25 cellular contexts compared by ENCODE assay signal in genomic region chr6:154440022-154440421, GRCh38.
"Had no signal": no experiment of that assay in that cellular context is flagged by ENCODE, and none has a peak within 500 bp of the region (broad histone marks: within the 10 kb centered on the region; RNA-seq: fewer than 3 reads in every experiment).

No MANE protein-coding gene starts in this region.

- H3K36me3 Mint-ChIP-seq: activated CD4-positive, alpha-beta memory T cell treated with anti-CD3 and anti-CD28 coated beads for 36 hours; activated naive CD8-positive, alpha-beta T cell treated with anti-CD3 and anti-CD28 coated beads, Interleukin-2, amount 10 ng/mL, durations not matched to agents 7 days and 5 days; natural killer cell had no signal

- DNase-seq: activated CD4-positive, alpha-beta memory T cell treated with anti-CD3 and anti-CD28 coated beads for 36 hours; activated CD4-positive, alpha-beta T cell treated with anti-CD3 and anti-CD28 coated beads for 48 hours; activated naive CD4-positive, alpha-beta T cell treated with anti-CD3 and anti-CD28 coated beads for 36 hours; activated naive CD8-positive, alpha-beta T cell treated with anti-CD3 and anti-CD28 coated beads, Interleukin-2, amount 10 ng/mL, durations not matched to agents 7 days and 5 days; activated T-cell treated with anti-CD3 and anti-CD28 coated beads, Interleukin-2, amount 50 U/mL, for 48 hours; amniotic stem cell; effector memory CD4-positive, alpha-beta T cell; gastrocnemius medialis; hypothalamus; left cardiac atrium; lower lobe of right lung; natural killer cell; ovary; stimulated activated CD4-positive, alpha-beta T cell treated with anti-CD3 and anti-CD28 coated beads, Interleukin-12 subunit alpha, Interleukin-12 subunit beta, amount 100 ng/mL, for 4 hours; stimulated activated CD4-positive, alpha-beta T cell treated with anti-CD3 and anti-CD28 coated beads, Interleukin-4, amount 100 ng/mL, for 4 hours; stimulated activated naive CD8-positive, alpha-beta T cell treated with anti-CD3 and anti-CD28 coated beads, Interleukin-15, Interleukin-2, amounts not matched to agents 100 U/mL and 50 U/mL, for 24 hours; T1000; thyroid gland; upper lobe of right lung had no signal

- H3K27me3 Mint-ChIP-seq: dendritic cell treated with granulocyte-macrophage colony-stimulating factor and Interleukin-4, amounts not matched to agents 40 ng/mL and 50 ng/mL, for 4 days had no signal

- H3K36me3 ChIP-seq: cardiac muscle cell, gastrocnemius medialis, neutrophil, ovary, prostate gland, thyroid gland, upper lobe of right lung had no signal

- H3K9me3 ChIP-seq: esophagus muscularis mucosa, gastrocnemius medialis, lower lobe of right lung, neutrophil, ovary, prostate gland, right atrium auricular region, thyroid gland, upper lobe of right lung had no signal

- H3K9me3 Mint-ChIP-seq: activated CD4-positive, alpha-beta memory T cell treated with anti-CD3 and anti-CD28 coated beads for 36 hours; activated naive CD4-positive, alpha-beta T cell treated with anti-CD3 and anti-CD28 coated beads for 36 hours; activated naive CD8-positive, alpha-beta T cell treated with anti-CD3 and anti-CD28 coated beads, Interleukin-2, amount 10 ng/mL, durations not matched to agents 7 days and 5 days; dendritic cell treated with granulocyte-macrophage colony-stimulating factor and Interleukin-4, amounts not matched to agents 40 ng/mL and 50 ng/mL, for 4 days; natural killer cell had no signal

- H3K4me3 Mint-ChIP-seq: activated CD4-positive, alpha-beta memory T cell treated with anti-CD3 and anti-CD28 coated beads for 36 hours; activated naive CD4-positive, alpha-beta T cell treated with anti-CD3 and anti-CD28 coated beads for 36 hours; activated naive CD8-positive, alpha-beta T cell treated with anti-CD3 and anti-CD28 coated beads, Interleukin-2, amount 10 ng/mL, durations not matched to agents 7 days and 5 days; dendritic cell treated with granulocyte-macrophage colony-stimulating factor and Interleukin-4, amounts not matched to agents 40 ng/mL and 50 ng/mL, for 4 days; natural killer cell had no signal

- H3K27me3 ChIP-seq: cardiac muscle cell, esophagus muscularis mucosa, gastrocnemius medialis, neutrophil, ovary, right atrium auricular region, thyroid gland, upper lobe of right lung had no signal

- H3K4me1 Mint-ChIP-seq: activated naive CD8-positive, alpha-beta T cell treated with anti-CD3 and anti-CD28 coated beads, Interleukin-2, amount 10 ng/mL, durations not matched to agents 7 days and 5 days; natural killer cell had no signal

- H3K27ac Mint-ChIP-seq: activated CD4-positive, alpha-beta memory T cell treated with anti-CD3 and anti-CD28 coated beads for 36 hours; activated naive CD4-positive, alpha-beta T cell treated with anti-CD3 and anti-CD28 coated beads for 36 hours; activated naive CD8-positive, alpha-beta T cell treated with anti-CD3 and anti-CD28 coated beads, Interleukin-2, amount 10 ng/mL, durations not matched to agents 7 days and 5 days; dendritic cell treated with granulocyte-macrophage colony-stimulating factor and Interleukin-4, amounts not matched to agents 40 ng/mL and 50 ng/mL, for 4 days; natural killer cell had no signal

- H3K4me1 ChIP-seq: gastrocnemius medialis, prostate gland, thyroid gland, upper lobe of right lung had no signal

- H3K4me3 ChIP-seq: cardiac muscle cell, esophagus muscularis mucosa, gastrocnemius medialis, lower lobe of right lung, ovary, prostate gland, right atrium auricular region, thyroid gland, upper lobe of right lung had no signal

- ATAC-seq: gastrocnemius medialis; left cardiac atrium; lower lobe of right lung; natural killer cell; stimulated activated naive CD8-positive, alpha-beta T cell treated with anti-CD3 and anti-CD28 coated beads, Interleukin-15, Interleukin-2, amounts not matched to agents 100 U/mL and 50 U/mL, for 24 hours; upper lobe of right lung had no signal

- H3K27ac ChIP-seq: cardiac muscle cell, esophagus muscularis mucosa, gastrocnemius medialis, lower lobe of right lung, neutrophil, ovary, prostate gland, right atrium auricular region, upper lobe of right lung had no signal
